ENCODE assay signal across 1 cellular context in genomic region chr14:102795060-102795925, GRCh38.
TF ChIP-seq lines count a peak whose summit lies in the region.

No MANE protein-coding gene starts in this region.

TF ChIP-seq in K562, 482 proteins besides CTCF, POLR2A, EP300 and RAD21 (continued from another document and continues in another):
- TF ChIP-seq RREB1 (CRISPR knock-in tag; IDR thresholded peaks at IDR 0.05) (no peak), SFPQ (IDR thresholded peaks at IDR 0.05; ENCODE audit: low read depth, low read length) (no peak), RBBP5 (IDR thresholded peaks at IDR 0.05; ENCODE audit: borderline replicate concordance, insufficient read depth, low read length, poor library complexity, severe bottlenecking) (no peak), E2F4 (CRISPR knock-in tag; IDR thresholded peaks at IDR 0.05; ENCODE audit: low read depth) (no peak), POLR2B (IDR thresholded peaks at IDR 0.05; ENCODE audit: low read depth, partially characterized antibody) (no peak), ZNF445 (CRISPR knock-in tag; IDR thresholded peaks at IDR 0.05; ENCODE audit: low read depth) (no peak), TAF9B (IDR thresholded peaks at IDR 0.05; ENCODE audit: partially characterized antibody) (no peak), PHTF2 (CRISPR knock-in tag; IDR thresholded peaks at IDR 0.05) (no peak), TFAP4 (CRISPR knock-in tag; IDR thresholded peaks at IDR 0.05; ENCODE audit: borderline replicate concordance) (peak; percentile 44; the same call in 1 of the 2 replicates), SMARCA4 (IDR thresholded peaks at IDR 0.05) (no peak), ILF3 (IDR thresholded peaks at IDR 0.05; ENCODE audit: borderline replicate concordance) (no peak), ZNF282 (CRISPR knock-in tag; IDR thresholded peaks at IDR 0.05) (no peak), ZNF212 (CRISPR knock-in tag; IDR thresholded peaks at IDR 0.05) (no peak), YY1 (IDR thresholded peaks at IDR 0.05; ENCODE audit: borderline replicate concordance in 1 of 3, control insufficient read depth in 1 of 3, extremely low read depth in 1 of 3, insufficient read depth in 3 of 3, insufficient read length in 1 of 3, insufficient replicate concordance in 2 of 3, low read depth in 1 of 3, low read length in 2 of 3) (no peak), FOXA3 (CRISPR knock-in tag; conservative IDR thresholded peaks at IDR 0.05 in 1 of 2, IDR thresholded peaks at IDR 0.05 in 1 of 2) (no peak), ATF3 (IDR thresholded peaks at IDR 0.05) (peak; percentile 47; the same call in 1 of the 2 replicates), ATF3 (CRISPR knock-in tag; conservative IDR thresholded peaks at IDR 0.05) (no peak), CEBPG (CRISPR knock-in tag; IDR thresholded peaks at IDR 0.05) (peak; percentile 77), CEBPG (tag; conservative IDR thresholded peaks at IDR 0.05 in 1 of 2, IDR thresholded peaks at IDR 0.05 in 1 of 2) (peak; percentile 70 to 82), ILK (tag; IDR thresholded peaks at IDR 0.05; ENCODE audit: borderline replicate concordance, low read depth) (no peak), MYNN (IDR thresholded peaks at IDR 0.05) (no peak), MYNN (CRISPR knock-in tag; IDR thresholded peaks at IDR 0.05) (no peak), JUND (IDR thresholded peaks at IDR 0.05; ENCODE audit: borderline replicate concordance, low read depth, low read length) (no peak), JUND (tag; IDR thresholded peaks at IDR 0.05; ENCODE audit: borderline replicate concordance, low read depth, low read length) (0 out of 3 replicates have a peak, but pooled peaks have one; percentile 29), PHF8 (IDR thresholded peaks at IDR 0.05; ENCODE audit: borderline replicate concordance, low read length) (no peak), DDX20 (tag; IDR thresholded peaks at IDR 0.05; ENCODE audit: low read depth) (no peak), ZBTB33 (CRISPR knock-in tag; IDR thresholded peaks at IDR 0.05) (no peak), HSF4 (CRISPR knock-in tag; IDR thresholded peaks at IDR 0.05; ENCODE audit: borderline replicate concordance) (no peak), GABPA (tag; conservative IDR thresholded peaks at IDR 0.05; ENCODE audit: low read depth) (no peak), NFIX (CRISPR knock-in tag; IDR thresholded peaks at IDR 0.05; ENCODE audit: low read depth) (no peak), ATF1 (CRISPR knock-in tag; IDR thresholded peaks at IDR 0.05) (no peak), ATF1 (tag; IDR thresholded peaks at IDR 0.05) (0 out of 2 replicates have a peak, but pooled peaks have one; percentile 17), KLF6 (CRISPR knock-in tag; IDR thresholded peaks at IDR 0.05; ENCODE audit: borderline replicate concordance) (no peak), ASH1L (IDR thresholded peaks at IDR 0.05; ENCODE audit: borderline replicate concordance, low read depth, partially characterized antibody) (no peak), POU5F1 (IDR thresholded peaks at IDR 0.05; ENCODE audit: borderline replicate concordance, low read depth, low read length, partially characterized antibody) (no peak), U2AF1 (optimal IDR thresholded peaks at IDR 0.05; ENCODE audit: low read depth, low read length) (no peak), SAFB (IDR thresholded peaks at IDR 0.05; ENCODE audit: borderline replicate concordance, low read depth, low read length) (no peak), ARID2 (IDR thresholded peaks at IDR 0.05) (no peak), TBL1XR1 (IDR thresholded peaks at IDR 0.05; ENCODE audit: low read length in 2 of 2) (no peak), FOXK2 (conservative IDR thresholded peaks at IDR 0.05 in 1 of 2, IDR thresholded peaks at IDR 0.05 in 1 of 2; ENCODE audit: low read depth in 2 of 2) (no peak), NR3C1 (CRISPR knock-in tag; IDR thresholded peaks at IDR 0.05) (no peak), PPARD (CRISPR knock-in tag; IDR thresholded peaks at IDR 0.05) (no peak), RB1 (IDR thresholded peaks at IDR 0.05; ENCODE audit: low read depth) (no peak), PTRF (tag; IDR thresholded peaks at IDR 0.05) (no peak), ZNF263 (CRISPR knock-in tag; IDR thresholded peaks at IDR 0.05; ENCODE audit: borderline replicate concordance) (no peak), ZNF24 (IDR thresholded peaks at IDR 0.05) (no peak), CEBPB (tag; IDR thresholded peaks at IDR 0.05) (peak; percentile 92), TAF15 (IDR thresholded peaks at IDR 0.05; ENCODE audit: low read depth, low read length) (no peak), SIN3A (IDR thresholded peaks at IDR 0.05; ENCODE audit: borderline replicate concordance in 2 of 2, control insufficient read depth in 1 of 2, low read depth in 2 of 2, low read length in 2 of 2) (no peak), CREM (IDR thresholded peaks at IDR 0.05; ENCODE audit: low read depth) (0 out of 2 replicates have a peak, but pooled peaks have one; percentile 45)
- TF ChIP-seq, protein P1, sequence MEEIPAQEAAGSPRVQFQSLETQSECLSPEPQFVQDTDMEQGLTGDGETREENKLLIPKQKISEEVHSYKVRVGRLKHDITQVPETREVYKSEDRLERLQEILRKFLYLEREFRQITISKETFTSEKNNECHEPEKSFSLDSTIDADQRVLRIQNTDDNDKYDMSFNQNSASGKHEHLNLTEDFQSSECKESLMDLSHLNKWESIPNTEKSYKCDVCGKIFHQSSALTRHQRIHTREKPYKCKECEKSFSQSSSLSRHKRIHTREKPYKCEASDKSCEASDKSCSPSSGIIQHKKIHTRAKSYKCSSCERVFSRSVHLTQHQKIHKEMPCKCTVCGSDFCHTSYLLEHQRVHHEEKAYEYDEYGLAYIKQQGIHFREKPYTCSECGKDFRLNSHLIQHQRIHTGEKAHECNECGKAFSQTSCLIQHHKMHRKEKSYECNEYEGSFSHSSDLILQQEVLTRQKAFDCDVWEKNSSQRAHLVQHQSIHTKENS (CRISPR knock-in tag; IDR thresholded peaks at IDR 0.05): no peak
